In genomic region chr13:98142427-98143156, GRCh38 we compare ENCODE assay signal across 8 cellular contexts. TPM values are rescaled to one million over a fixed set of nuclear protein-coding genes. Genes with fewer than 3 reads are reported as not detected.
DNase-seq lines count a peak whose midpoint lies in the region; ATAC-seq and TF ChIP-seq lines count a peak whose summit lies in the region.

FARP1 (plus strand) TSS chr13:98143094; CDS start chr13:98213243, 70,149 bp downstream.

- POLR2A ChIA-PET in activated naive CD8-positive, alpha-beta T cell treated with anti-CD3 and anti-CD28 coated beads, Interleukin-2, amount 10 ng/mL, durations not matched to agents 7 days and 5 days (lab: Charles Lee) = no interaction called here

- ATAC-seq in GM19023 (IDR thresholded peaks at IDR 0.05; ENCODE audit: unreplicated experiment) (peak; percentile 76), HG03159 (IDR thresholded peaks at IDR 0.05; ENCODE audit: unreplicated experiment) (peak; percentile 71), omental fat pad (ENCODE audit: low FRiP score) (peak; percentile 96), HG03045 (IDR thresholded peaks at IDR 0.05; ENCODE audit: unreplicated experiment) (no peak)
- ATAC-seq in activated naive CD8-positive, alpha-beta T cell treated with anti-CD3 and anti-CD28 coated beads, Interleukin-2, amount 10 ng/mL, durations not matched to agents 7 days and 5 days (ENCODE audit: low read depth) = peak; percentile 94

- DNase-seq in C1 segment of cervical spinal cord (lab: John Stamatoyannopoulos, UW) = peak in 10 of 14 donors; percentile 11 to 72 (median 42)
- peak; percentile 60 for DNase-seq in NCI-H510A (lab: John Stamatoyannopoulos, UW)
- peak; percentile 80 for DNase-seq in activated naive CD8-positive, alpha-beta T cell treated with anti-CD3 and anti-CD28 coated beads, Interleukin-2, amount 10 ng/mL, durations not matched to agents 7 days and 5 days
- peak; percentile 90 for DNase-seq in glutamatergic neuron
- no peak for DNase-seq in omental fat pad (ENCODE audit: low spot score)

- H3K36me3 Mint-ChIP-seq in activated naive CD8-positive, alpha-beta T cell treated with anti-CD3 and anti-CD28 coated beads, Interleukin-2, amount 10 ng/mL, durations not matched to agents 7 days and 5 days = no peaks in the 10 kb centered on the region
- no peaks in the 10 kb centered on the region for H3K36me3 Mint-ChIP-seq in glutamatergic neuron (ENCODE audit: unreplicated experiment)

- H3K4me3 Mint-ChIP-seq in activated naive CD8-positive, alpha-beta T cell treated with anti-CD3 and anti-CD28 coated beads, Interleukin-2, amount 10 ng/mL, durations not matched to agents 7 days and 5 days = peak within 1 kb of the TSS; percentile 82
- peak within 1 kb of the TSS; percentile 92 for H3K4me3 Mint-ChIP-seq in glutamatergic neuron (ENCODE audit: unreplicated experiment)

- H3K9me3 Mint-ChIP-seq in activated naive CD8-positive, alpha-beta T cell treated with anti-CD3 and anti-CD28 coated beads, Interleukin-2, amount 10 ng/mL, durations not matched to agents 7 days and 5 days = no peaks in the 10 kb centered on the region
- peaks cover 18% of the 10 kb centered on the region for H3K9me3 Mint-ChIP-seq in glutamatergic neuron (ENCODE audit: unreplicated experiment)

- peak within 1 kb of the TSS; percentile 42 for H3K27ac Mint-ChIP-seq in activated naive CD8-positive, alpha-beta T cell treated with anti-CD3 and anti-CD28 coated beads, Interleukin-2, amount 10 ng/mL, durations not matched to agents 7 days and 5 days
- H3K27ac Mint-ChIP-seq in glutamatergic neuron (ENCODE audit: unreplicated experiment) = peak within 1 kb of the TSS; percentile 97

- peaks cover 10% of the 10 kb centered on the region for H3K4me1 Mint-ChIP-seq in activated naive CD8-positive, alpha-beta T cell treated with anti-CD3 and anti-CD28 coated beads, Interleukin-2, amount 10 ng/mL, durations not matched to agents 7 days and 5 days
- peaks cover 18% of the 10 kb centered on the region for H3K4me1 Mint-ChIP-seq in glutamatergic neuron (ENCODE audit: low read depth, unreplicated experiment)

- TF ChIP-seq CTCF in glutamatergic neuron (IDR thresholded peaks at IDR 0.05; ENCODE audit: partially characterized antibody, unreplicated experiment) (no peak), omental fat pad (IDR thresholded peaks at IDR 0.05) (peak in 1 of 3 donors; percentile 20)

- H3K27me3 Mint-ChIP-seq in activated naive CD8-positive, alpha-beta T cell treated with anti-CD3 and anti-CD28 coated beads, Interleukin-2, amount 10 ng/mL, durations not matched to agents 7 days and 5 days = peaks cover 62% of the 10 kb centered on the region
- peaks cover 15% of the 10 kb centered on the region for H3K27me3 Mint-ChIP-seq in glutamatergic neuron (ENCODE audit: unreplicated experiment)

RNA-seq across cellular contexts. Expression of gene FARP1, which starts in this region (rescaled TPM):
- 1 to 10 TPM in 1 of 2 experiments, under 1 TPM in 1; 0.55 to 1.9 TPM for total RNA-seq in activated naive CD8-positive, alpha-beta T cell treated with anti-CD3 and anti-CD28 coated beads, Interleukin-2, amount 10 ng/mL, durations not matched to agents 7 days and 5 days
- total RNA-seq in glutamatergic neuron (ENCODE audit: unreplicated experiment) = 233 TPM
- 10 to 100 TPM; 13.7 to 38.9 (median 30.2) TPM for total RNA-seq in omental fat pad

Comparison
In these comparisons a context has a peak if more than half of its experiments do, and no peak if none do; other contexts are left out.
1. RNA of gene FARP1 (total RNA-seq): 233 TPM in glutamatergic neuron (single experiment) and 13.7 to 38.9 TPM in omental fat pad; 0.55 to 1.9 TPM in activated naive CD8-positive, alpha-beta T cell treated with anti-CD3 and anti-CD28 coated beads, Interleukin-2, amount 10 ng/mL, durations not matched to agents 7 days and 5 days; every median in the first group is over 4 times any median in the second.